Comparison of ENCODE assay signal across 8 cellular contexts in the genomic region with DNA sequence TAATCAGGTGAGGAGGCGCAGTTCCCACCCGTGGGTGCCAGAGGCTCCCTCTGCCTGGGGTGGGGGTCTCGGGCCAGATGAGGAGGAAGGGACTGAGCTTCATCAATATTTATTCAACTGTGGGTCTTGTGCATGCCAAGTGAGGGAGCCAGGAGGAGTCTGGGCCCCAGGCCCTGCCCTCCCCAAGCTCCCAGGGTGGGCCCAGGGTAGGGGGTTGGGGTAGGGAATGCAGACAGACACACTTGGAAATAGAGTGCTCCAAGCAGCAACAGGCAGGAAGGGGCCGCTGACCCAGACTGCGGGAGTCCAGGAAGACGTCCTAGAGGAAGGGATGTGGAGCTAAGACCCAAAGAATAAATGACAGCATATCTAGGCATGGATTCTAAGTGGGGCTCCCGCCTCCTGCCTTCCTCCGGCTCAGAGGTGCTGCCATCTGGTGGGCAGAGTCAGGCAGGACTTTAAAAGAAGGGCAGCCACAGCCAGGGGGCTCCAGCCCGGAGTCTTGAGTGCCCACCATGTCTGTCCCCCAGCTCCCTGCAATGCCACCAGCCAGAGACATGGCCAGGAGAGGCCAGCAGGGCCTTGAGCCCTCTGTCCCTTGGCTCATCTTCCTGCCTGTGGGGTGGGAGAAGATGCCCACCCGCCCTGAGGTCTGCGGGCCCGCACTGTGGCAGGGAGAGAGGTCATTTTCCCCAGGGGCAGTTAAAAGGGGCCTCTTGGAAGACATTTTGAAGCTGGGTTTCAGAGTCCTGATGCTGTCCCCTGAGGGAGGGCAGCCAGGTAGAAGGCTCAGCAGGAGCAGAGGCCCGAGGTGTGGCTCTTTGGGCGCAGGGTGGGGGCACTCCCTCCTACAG.
DNase-seq lines count a peak whose midpoint lies in the region; ATAC-seq and TF ChIP-seq lines count a peak whose summit lies in the region.

No MANE protein-coding gene starts in this region.

- no peaks in the 10 kb centered on the region for H3K36me3 ChIP-seq in RWPE2 (ENCODE audit: low read depth)
- H3K36me3 ChIP-seq in right atrium auricular region: no peaks in the 10 kb centered on the region
- H3K36me3 ChIP-seq in spleen: no peaks in the 10 kb centered on the region

- no peak overlapping the region for H3K27ac ChIP-seq in RWPE2 (ENCODE audit: poor library complexity, severe bottlenecking)
- no peak overlapping the region for H3K27ac ChIP-seq in right atrium auricular region
- no peak overlapping the region for H3K27ac ChIP-seq in spleen

- H3K4me1 ChIP-seq in RWPE2 (ENCODE audit: insufficient read depth, poor library complexity, severe bottlenecking): no peaks in the 10 kb centered on the region
- H3K4me1 ChIP-seq in right atrium auricular region: no peaks in the 10 kb centered on the region
- no peaks in the 10 kb centered on the region for H3K4me1 ChIP-seq in spleen

- H3K4me3 ChIP-seq in RWPE2 (ENCODE audit: severe bottlenecking) (no peak overlapping the region), right atrium auricular region (no peak overlapping the region), spleen (no peak overlapping the region)

- H3K9me3 ChIP-seq in RWPE2 (ENCODE audit: severe bottlenecking) (no peaks in the 10 kb centered on the region), right atrium auricular region (peaks cover 2 to 6% of the 10 kb centered on the region in 2 donors), spleen (peaks cover 0 to 11% (median 6%) of the 10 kb centered on the region in 8 donors)

- DNase-seq in COLO829 (ENCODE audit: low spot score) (peak; percentile 56), HPDE6-E6E7 (ENCODE audit: extremely low spot score) (peak; percentile 61), RWPE2 (ENCODE audit: low spot score) (no peak), amniotic epithelial cell (ENCODE audit: low read depth) (peak; percentile 29), right atrium auricular region (ENCODE audit: low spot score) (no peak), spleen (peak; percentile 84)

- ATAC-seq in RWPE2 (ENCODE audit: low read depth) (peak; percentile 82), HG03196 (IDR thresholded peaks at IDR 0.05; ENCODE audit: unreplicated experiment) (no peak), GM18870 (IDR thresholded peaks at IDR 0.05; ENCODE audit: unreplicated experiment) (no peak)

- intact Hi-C loops in spleen (cut with DNase I; ENCODE audit: low total_unique reads): no loop called here

- WGBS in spleen, 5 donors: 50 to 57% (median 53%) methylated on average over 13 to 14 of the region's 14 CpGs

- H3K27me3 ChIP-seq in RWPE2 (ENCODE audit: insufficient read depth, poor library complexity, severe bottlenecking) (no peaks in the 10 kb centered on the region), right atrium auricular region (no peaks in the 10 kb centered on the region), spleen (replicated peaks in 1 of 7) (peaks cover 0 to 18% (median 8%) of the 10 kb centered on the region in 7 donors)

- TF ChIP-seq CTCF in RWPE2 (IDR thresholded peaks at IDR 0.05; ENCODE audit: poor library complexity, severe bottlenecking): peak; percentile 88
- peak; percentile 54 to 85 for TF ChIP-seq CTCF in right atrium auricular region (IDR thresholded peaks at IDR 0.05)
- TF ChIP-seq CTCF in spleen (IDR thresholded peaks at IDR 0.05 in 8 of 11, conservative IDR thresholded peaks at IDR 0.05 in 3 of 11): peak in 10 of 11 experiments; percentile 58 to 82 (median 77)

- TF ChIP-seq POLR2A in spleen (IDR thresholded peaks at IDR 0.05): no peak

Comparison
In these comparisons a context has a peak if more than half of its experiments do, and no peak if none do; other contexts are left out.
1. DNase-seq: peak in COLO829 (single experiment), HPDE6-E6E7 (single experiment), amniotic epithelial cell (single experiment) and spleen (single experiment); none in RWPE2 (single experiment) and right atrium auricular region (single experiment).
2. Peak in every context shown above with its lines, with median percentiles within 50 percentile points of each other: CTCF ChIP-seq.